18 cellular contexts compared by ENCODE assay signal in genomic region chr4:182276214-182277109, GRCh38. TPM values are rescaled to one million over a fixed set of nuclear protein-coding genes. Genes with fewer than 3 reads are reported as not detected.
DNase-seq lines count a peak whose midpoint lies in the region; ATAC-seq, FAIRE-seq and TF ChIP-seq lines count a peak whose summit lies in the region.
"Had no signal": no experiment of that assay in that cellular context is flagged by ENCODE, and none has a peak within 500 bp of the region (broad histone marks: within the 10 kb centered on the region; RNA-seq: fewer than 3 reads in every experiment).

No MANE protein-coding gene starts in this region.

- H3K79me2 ChIP-seq in astrocyte (ENCODE audit: insufficient read depth, low read length) (peaks cover 28% of the 10 kb centered on the region), neural progenitor cell (ENCODE audit: low read depth) (peaks cover 3% of the 10 kb centered on the region)

- H3K36me3 Mint-ChIP-seq in astrocyte (ENCODE audit: low read depth, unreplicated experiment): peaks cover 20% of the 10 kb centered on the region
- peaks cover 44% of the 10 kb centered on the region for H3K36me3 Mint-ChIP-seq in neural progenitor cell
- H3K36me3 Mint-ChIP-seq: CD8-positive, alpha-beta memory T cell had no signal

- H3K27ac ChIP-seq in astrocyte (ENCODE audit: low read depth, low read length) (peak overlapping the region; percentile 35), neural progenitor cell (no peak overlapping the region)
- H3K27ac ChIP-seq: BLaER1, SK-N-MC had no signal

- no peak for FAIRE-seq in astrocyte (lab: Jason Lieb, UNC)
- FAIRE-seq: GM18507 had no signal

- H3K27me3 Mint-ChIP-seq in astrocyte (ENCODE audit: low read depth, unreplicated experiment) (no peaks in the 10 kb centered on the region), neural progenitor cell (ENCODE audit: insufficient read depth, low read depth) (peaks cover 3% of the 10 kb centered on the region)

- H3K9ac ChIP-seq in astrocyte (ENCODE audit: low read length): peak overlapping the region; percentile 13
- H3K9ac ChIP-seq in neural progenitor cell: no peak overlapping the region
- H3K9ac ChIP-seq: BLaER1 had no signal

- peaks cover 28% of the 10 kb centered on the region for H3F3A ChIP-seq in neural progenitor cell (ENCODE audit: low read depth)

- DNase-seq in NCI-H2107 treated with DMSO at 0.1 percent for 48 hours (lab: John Stamatoyannopoulos, UW; ENCODE audit: unreplicated experiment): peak; percentile 16
- no peak for DNase-seq in NCI-H2107 (lab: John Stamatoyannopoulos, UW)
- DNase-seq in NCI-H146 (lab: John Stamatoyannopoulos, UW): peak; percentile 79
- DNase-seq in astrocyte (ENCODE audit: low read depth): no peak
- DNase-seq in neural progenitor cell (ENCODE audit: low spot score): no peak
- DNase-seq in NCI-H345 treated with DMSO at 0.1 percent for 48 hours (lab: John Stamatoyannopoulos, UW; ENCODE audit: unreplicated experiment): no peak
- no peak for DNase-seq in anterior cingulate cortex (lab: John Stamatoyannopoulos, UW)
- DNase-seq: 8988T; CD8-positive, alpha-beta memory T cell; DMS 273 treated with DMSO at 0.1 percent for 48 hours; H9; NCI-H1417 treated with DMSO at 0.1 percent for 48 hours; NCI-H526 treated with DMSO at 0.1 percent for 48 hours; PC-3 had no signal

- no peak for ATAC-seq in HG03175 (IDR thresholded peaks at IDR 0.05; ENCODE audit: unreplicated experiment)
- ATAC-seq: PC-3 had no signal

- H3K27ac Mint-ChIP-seq in astrocyte (ENCODE audit: unreplicated experiment): no peak overlapping the region
- H3K27ac Mint-ChIP-seq in neural progenitor cell: peak overlapping the region; percentile 57
- H3K27ac Mint-ChIP-seq: CD8-positive, alpha-beta memory T cell; H9 had no signal

- H2AFZ ChIP-seq in astrocyte (ENCODE audit: low read depth, low read length): no peak overlapping the region
- no peak overlapping the region for H2AFZ ChIP-seq in neural progenitor cell (replicated peaks)

- H3K4me3 Mint-ChIP-seq in astrocyte (ENCODE audit: unreplicated experiment) (no peak overlapping the region), neural progenitor cell (no peak overlapping the region)
- H3K4me3 Mint-ChIP-seq: CD8-positive, alpha-beta memory T cell; H9 had no signal

- no peak overlapping the region for H3K4me3 ChIP-seq in astrocyte (ENCODE audit: insufficient read depth, low read depth, low read length)
- H3K4me3 ChIP-seq in neural progenitor cell: no peak overlapping the region
- H3K4me3 ChIP-seq: BLaER1, SK-N-MC had no signal

- H3K4me1 Mint-ChIP-seq in astrocyte (ENCODE audit: low read depth, unreplicated experiment) (peaks cover 6% of the 10 kb centered on the region), neural progenitor cell (peaks cover 18% of the 10 kb centered on the region)
- H3K4me1 Mint-ChIP-seq: CD8-positive, alpha-beta memory T cell had no signal

- TF ChIP-seq CTCF in astrocyte (IDR thresholded peaks at IDR 0.05; ENCODE audit: insufficient read depth, low read depth, low read length) (no peak), neural progenitor cell (IDR thresholded peaks at IDR 0.05) (no peak)

- H3K4me2 ChIP-seq in astrocyte (ENCODE audit: low read length) (peak overlapping the region; percentile 53), neural progenitor cell (no peak overlapping the region)
- H3K4me2 ChIP-seq: BLaER1 had no signal

- H3K9me3 Mint-ChIP-seq in astrocyte (ENCODE audit: unreplicated experiment) (peaks cover 2% of the 10 kb centered on the region), neural progenitor cell (peaks cover 22% of the 10 kb centered on the region)
- H3K9me3 Mint-ChIP-seq: H9 had no signal

- H4K20me1 ChIP-seq in astrocyte (ENCODE audit: insufficient read depth, low read length) (no peaks in the 10 kb centered on the region), neural progenitor cell (ENCODE audit: low read depth) (no peaks in the 10 kb centered on the region)
- H4K20me1 ChIP-seq: BLaER1 had no signal

- H3K9me3 ChIP-seq in astrocyte (ENCODE audit: insufficient read depth, low read depth, low read length) (no peaks in the 10 kb centered on the region), neural progenitor cell (ENCODE audit: low read depth) (no peaks in the 10 kb centered on the region)

- no peaks in the 10 kb centered on the region for H3K27me3 ChIP-seq in astrocyte (ENCODE audit: insufficient read depth, low read length)
- H3K27me3 ChIP-seq in neural progenitor cell: no peaks in the 10 kb centered on the region
- H3K27me3 ChIP-seq: BLaER1 had no signal

- H3K36me3 ChIP-seq in astrocyte (ENCODE audit: insufficient read depth, low read length): no peaks in the 10 kb centered on the region
- H3K36me3 ChIP-seq in neural progenitor cell: peaks cover 2% of the 10 kb centered on the region
- H3K36me3 ChIP-seq: BLaER1 had no signal

- H3K4me1 ChIP-seq in astrocyte (ENCODE audit: insufficient read depth, low read length): peaks cover 26% of the 10 kb centered on the region
- peaks cover 33% of the 10 kb centered on the region for H3K4me1 ChIP-seq in neural progenitor cell

RNA-seq across cellular contexts. Expression of gene TENM3, which starts 33.3 kb away (rescaled TPM):
- total RNA-seq in astrocyte: 127 TPM in 2 replicates
- 78.7 and 126 TPM in 2 replicates for total RNA-seq in neural progenitor cell (ENCODE audit: low replicate concordance)
- total RNA-seq: CD8-positive, alpha-beta memory T cell had no signal

Comparison
In these comparisons a context has a peak if more than half of its experiments do, and no peak if none do; other contexts are left out.
1. DNase-seq: peak in NCI-H2107 treated with DMSO at 0.1 percent for 48 hours (single experiment) and NCI-H146 (single experiment); none in NCI-H2107 (single experiment), astrocyte (single experiment), neural progenitor cell (single experiment), NCI-H345 treated with DMSO at 0.1 percent for 48 hours (single experiment) and anterior cingulate cortex (0 of 58).